Comparison of ENCODE assay signal across 8 cellular contexts in genomic region chr21:33640697-33641338, GRCh38. TPM values are rescaled to one million over a fixed set of nuclear protein-coding genes. Genes with fewer than 3 reads are reported as not detected.
DNase-seq lines count a peak whose midpoint lies in the region; ATAC-seq and TF ChIP-seq lines count a peak whose summit lies in the region.

No MANE protein-coding gene starts in this region.

- H3K4me2 ChIP-seq in mesenchymal stem cell (ENCODE audit: low read length, poor library complexity, severe bottlenecking) = peak overlapping the region; percentile 80

- H4K8ac ChIP-seq in mesenchymal stem cell (ENCODE audit: low read length) = no peak overlapping the region

- H3K79me1 ChIP-seq in mesenchymal stem cell (replicated peaks; ENCODE audit: low read length, poor library complexity, severe bottlenecking) = peaks cover 8% of the 10 kb centered on the region

- H3K27ac ChIP-seq in mesenchymal stem cell (ENCODE audit: low read length, poor library complexity, severe bottlenecking) = peak overlapping the region; percentile 61
- peak overlapping the region in 1 of 2 donors; percentile 37 for H3K27ac ChIP-seq in aorta (ENCODE audit: low read depth in 1 of 2, low read length in 2 of 2)

- intact Hi-C loops in aorta (cut with DNase I) = loop anchor here (5.0 to 10.0 kb wide), 4 partner anchors 46 to 256 kb away; no protein-coding TSS in a partner anchor

- H2AFZ ChIP-seq in mesenchymal stem cell (ENCODE audit: low read depth, low read length) = no peak overlapping the region

- H3K18ac ChIP-seq in mesenchymal stem cell (ENCODE audit: low read depth in 1 of 2, low read length in 2 of 2) = no peak overlapping the region

- H2BK12ac ChIP-seq in mesenchymal stem cell (ENCODE audit: low read length in 2 of 2) = no peak overlapping the region

- no peak overlapping the region for H3K23ac ChIP-seq in mesenchymal stem cell (ENCODE audit: low read length in 2 of 2)

- H2BK120ac ChIP-seq in mesenchymal stem cell (ENCODE audit: low read depth, low read length) = no peak overlapping the region

- DNase-seq in NCI-H748 (lab: John Stamatoyannopoulos, UW; ENCODE audit: unreplicated experiment) (peak; percentile 57), NCI-H748 treated with DMSO at 0.1 percent for 48 hours (lab: John Stamatoyannopoulos, UW) (no peak), NCI-H2171 (lab: John Stamatoyannopoulos, UW) (peak; percentile 19), choroid plexus epithelial cell (ENCODE audit: low read depth) (peak; percentile 44), mesenchymal stem cell (peak; percentile 53), aorta (no peak)

- H3K4me1 ChIP-seq in mesenchymal stem cell (ENCODE audit: control insufficient read depth, insufficient read depth, low read depth, low read length) (peaks cover 5% of the 10 kb centered on the region), aorta (ENCODE audit: control insufficient read depth in 1 of 2, insufficient read depth in 2 of 2, low read length in 2 of 2) (peaks cover 0 to 4% of the 10 kb centered on the region in 2 donors)

- H4K91ac ChIP-seq in mesenchymal stem cell (ENCODE audit: low read length) = no peak overlapping the region

- no peak overlapping the region for H2BK5ac ChIP-seq in mesenchymal stem cell (ENCODE audit: low read depth, low read length, poor library complexity, severe bottlenecking)

- H3K36me3 ChIP-seq in mesenchymal stem cell (ENCODE audit: control insufficient read depth in 1 of 2, insufficient read depth in 2 of 2, low read depth in 1 of 2, low read length in 2 of 2) = peaks cover 0 to 2% of the 10 kb centered on the region in 2 experiments
- no peaks in the 10 kb centered on the region for H3K36me3 ChIP-seq in aorta (ENCODE audit: control insufficient read depth in 1 of 2, insufficient read depth in 2 of 2, low read length in 1 of 2)

- ATAC-seq in aorta (ENCODE audit: low FRiP score) (no peak), GM21619 (IDR thresholded peaks at IDR 0.05; ENCODE audit: unreplicated experiment) (no peak), GM19351 (IDR thresholded peaks at IDR 0.05; ENCODE audit: unreplicated experiment) (no peak)

- no peak overlapping the region for H3K4ac ChIP-seq in mesenchymal stem cell (ENCODE audit: low read depth in 1 of 2, low read length in 2 of 2)

- TF ChIP-seq CTCF in choroid plexus epithelial cell (conservative IDR thresholded peaks at IDR 0.05; ENCODE audit: low read depth, low read length) = no peak

- no peak overlapping the region for H3K14ac ChIP-seq in mesenchymal stem cell (ENCODE audit: low read length in 2 of 2)

- H2AK5ac ChIP-seq in mesenchymal stem cell (ENCODE audit: low read length, severe bottlenecking) = no peak overlapping the region

- 22% methylated on average over 12 of the region's 18 CpGs for whole genome bisulfite sequencing in mesenchymal stem cell
- 20 to 21% methylated on average over 18 of the region's 18 CpGs for WGBS in aorta, 2 donors

- H3K27me3 ChIP-seq in mesenchymal stem cell (ENCODE audit: control insufficient read depth in 1 of 2, insufficient read depth in 1 of 2, low read length in 2 of 2) = no peaks in the 10 kb centered on the region
- H3K27me3 ChIP-seq in aorta (ENCODE audit: control insufficient read depth in 1 of 2, insufficient read depth in 2 of 2, low read length in 1 of 2) = no peaks in the 10 kb centered on the region

- H3K4me3 ChIP-seq in choroid plexus epithelial cell (ENCODE audit: low read depth, low read length) (peak overlapping the region; percentile 76), mesenchymal stem cell (ENCODE audit: insufficient read depth in 1 of 2, low read depth in 1 of 2, low read length in 2 of 2) (peak overlapping the region; percentile 35 to 100), aorta (ENCODE audit: low read length in 2 of 2) (peak overlapping the region; percentile 13 to 77)

- peak overlapping the region; percentile 100 for H3K9ac ChIP-seq in mesenchymal stem cell (ENCODE audit: low read length)

- no peak overlapping the region for H2BK15ac ChIP-seq in mesenchymal stem cell (ENCODE audit: low read depth, poor library complexity, severe bottlenecking)

- H3K9me3 ChIP-seq in mesenchymal stem cell (ENCODE audit: control insufficient read depth, low read length) (no peaks in the 10 kb centered on the region), aorta (ENCODE audit: control insufficient read depth, low read length) (no peaks in the 10 kb centered on the region)

RNA-seq across cellular contexts. Expression of gene CRYZL1, which starts 0.7 kb away (rescaled TPM):
- 34.0 TPM for polyA plus RNA-seq in mesenchymal stem cell (2013, experiment 1 of 2)
- polyA plus RNA-seq in mesenchymal stem cell (2013, experiment 2 of 2) = 33.9 TPM
- 10 to 100 TPM; 49.4 to 65.2 TPM for total RNA-seq in aorta
- polyA plus RNA-seq in aorta = 10 to 100 TPM; 57.7 to 65.2 TPM

RNA-seq across cellular contexts. Expression of gene ITSN1, which starts 1.5 kb away (rescaled TPM):
- polyA plus RNA-seq in mesenchymal stem cell (2013, experiment 1 of 2) = 32.0 TPM
- 30.6 TPM for polyA plus RNA-seq in mesenchymal stem cell (2013, experiment 2 of 2)
- total RNA-seq in aorta = 100 to 1,000 TPM in 1 of 2 donors, 10 to 100 TPM in 1; 52.7 to 103 TPM
- 10 to 100 TPM; 20.8 to 21.5 TPM for polyA plus RNA-seq in aorta

RNA-seq across cellular contexts. Expression of gene DONSON, which starts 52.3 kb away (rescaled TPM):
- polyA plus RNA-seq in mesenchymal stem cell (2013, experiment 1 of 2) = 11.2 TPM
- polyA plus RNA-seq in mesenchymal stem cell (2013, experiment 2 of 2) = 11.9 TPM
- total RNA-seq in aorta = 10 to 100 TPM in 1 of 2 donors, 1 to 10 TPM in 1; 8.5 to 10.9 TPM
- polyA plus RNA-seq in aorta = 10 to 100 TPM in 1 of 2 donors, 1 to 10 TPM in 1; 2.5 to 12.4 TPM

Comparison
In these comparisons a context has a peak if more than half of its experiments do, and no peak if none do; other contexts are left out.
1. DNase-seq: peak in NCI-H748 (single experiment), NCI-H2171 (single experiment), choroid plexus epithelial cell (single experiment) and mesenchymal stem cell (single experiment); none in NCI-H748 treated with DMSO at 0.1 percent for 48 hours (single experiment) and aorta (0 of 2).
2. Peak in every context shown above with its lines, with median percentiles within 50 percentile points of each other: H3K4me3 ChIP-seq.